Comparison of ENCODE assay signal across 36 cellular contexts in genomic region chr2:5150871-5151270, GRCh38.
DNase-seq lines count a peak whose midpoint lies in the region; ATAC-seq, FAIRE-seq and TF ChIP-seq lines count a peak whose summit lies in the region.
"Had no signal": no experiment of that assay in that cellular context is flagged by ENCODE, and none has a peak within 500 bp of the region (broad histone marks: within the 10 kb centered on the region; RNA-seq: fewer than 3 reads in every experiment).

No MANE protein-coding gene starts in this region.

- no peak for TF ChIP-seq POLR2A in HepG2 (IDR thresholded peaks at IDR 0.05; ENCODE audit: insufficient read depth in 1 of 2, low read depth in 2 of 2, low read length in 2 of 2)
- TF ChIP-seq POLR2A in right lobe of liver (IDR thresholded peaks at IDR 0.05) = no peak
- no peak for TF ChIP-seq POLR2A in A549 (IDR thresholded peaks at IDR 0.05; ENCODE audit: low read length)
- TF ChIP-seq POLR2A in IMR-90 (IDR thresholded peaks at IDR 0.05; ENCODE audit: low read depth, low read length) = no peak

- no peak overlapping the region for H3K18ac ChIP-seq in IMR-90 (ENCODE audit: low read depth, low read length)

- H4K20me1 ChIP-seq in HepG2 (ENCODE audit: insufficient read depth, low read length) (no peaks in the 10 kb centered on the region), IMR-90 (ENCODE audit: insufficient read depth, low read length) (no peaks in the 10 kb centered on the region)
- H4K20me1 ChIP-seq: BLaER1; BLaER1 treated with 17β-estradiol and CSF1 and Interleukin-3, amounts not matched to agents 10 nM and 100 nM had no signal

- H3K4me3 ChIP-seq in HepG2 (replicated peaks in 1 of 3; ENCODE audit: insufficient read depth in 1 of 3, low read depth in 2 of 3, low read length in 3 of 3) = no peak overlapping the region
- no peak overlapping the region for H3K4me3 ChIP-seq in right lobe of liver
- H3K4me3 ChIP-seq in A549 = no peak overlapping the region
- no peak overlapping the region for H3K4me3 ChIP-seq in IMR-90 (ENCODE audit: insufficient read depth, low read depth, low read length)
- H3K4me3 ChIP-seq in bronchial epithelial cell (ENCODE audit: low read depth, low read length) = no peak overlapping the region
- H3K4me3 ChIP-seq: BLaER1; BLaER1 treated with 17β-estradiol and CSF1 and Interleukin-3, amounts not matched to agents 10 nM and 100 nM had no signal

- dilution Hi-C loops in IMR-90 (cut with HindIII; ENCODE audit: low sequenced_read_pairs, unreplicated experiment) = no loop called here

- in situ Hi-C loops in HepG2 (cut with HindIII; ENCODE audit: extremely low pct_ligation_motif_present, low pct_unique_long_range_greater_than_20kb) (no loop called here), IMR-90 (cut with MboI; ENCODE audit: low sequenced_read_pairs) (no loop called here)

- peaks cover 15% of the 10 kb centered on the region for H3K36me3 Mint-ChIP-seq in natural killer cell
- H3K36me3 Mint-ChIP-seq: CD14-positive monocyte; CD8-positive, alpha-beta memory T cell; CD8-positive, alpha-beta T cell had no signal

- no peak overlapping the region for H3K23ac ChIP-seq in IMR-90 (ENCODE audit: low read depth, low read length)

- H3K79me2 ChIP-seq in HepG2 (ENCODE audit: insufficient read depth, low read length) = no peaks in the 10 kb centered on the region

- H3K27ac ChIP-seq in HepG2 (ENCODE audit: extremely low read length, insufficient read depth, low read length) (no peak overlapping the region), right lobe of liver (no peak overlapping the region), A549 (no peak overlapping the region), IMR-90 (ENCODE audit: insufficient read depth, low read length) (no peak overlapping the region)
- H3K27ac ChIP-seq: 22Rv1; BLaER1; BLaER1 treated with 17β-estradiol and CSF1 and Interleukin-3, amounts not matched to agents 10 nM and 100 nM; C4-2B had no signal

- ATAC-seq in HepG2 (no peak), right lobe of liver (no peak), A549 (no peak), IMR-90 (ENCODE audit: low read depth) (no peak), natural killer cell (no peak), HG03378 (IDR thresholded peaks at IDR 0.05; ENCODE audit: unreplicated experiment) (no peak)
- ATAC-seq: CD8-positive, alpha-beta T cell had no signal

- H2AK5ac ChIP-seq in IMR-90 (ENCODE audit: low read depth, low read length) = no peak overlapping the region

- no peak overlapping the region for H4K5ac ChIP-seq in IMR-90 (ENCODE audit: low read depth, low read length)

- no peak overlapping the region for H2BK20ac ChIP-seq in IMR-90 (ENCODE audit: low read depth, low read length)

- H3K14ac ChIP-seq in IMR-90 (replicated peaks; ENCODE audit: low read depth, low read length) = no peak overlapping the region

- H3K9ac ChIP-seq in HepG2 (ENCODE audit: insufficient read depth, low read depth, low read length) = no peak overlapping the region
- H3K9ac ChIP-seq in IMR-90 (ENCODE audit: low read depth, low read length) = no peak overlapping the region
- H3K9ac ChIP-seq: BLaER1; BLaER1 treated with 17β-estradiol and CSF1 and Interleukin-3, amounts not matched to agents 10 nM and 100 nM had no signal

- H3K27me3 Mint-ChIP-seq in natural killer cell (ENCODE audit: low read depth in 2 of 2) = no peaks in the 10 kb centered on the region
- H3K27me3 Mint-ChIP-seq: B cell; CD4-positive, alpha-beta memory T cell; CD4-positive, alpha-beta T cell; CD4-positive, CD25-positive, alpha-beta regulatory T cell; CD8-positive, alpha-beta memory T cell had no signal

- H2BK15ac ChIP-seq in IMR-90 (ENCODE audit: low read depth, low read length) = no peak overlapping the region

- no TSS peak for BruUV-seq in HepG2 (replicated peaks; lab: Mats Ljungman, UMichigan)
- BruUV-seq in IMR-90 (replicated peaks; lab: Mats Ljungman, UMichigan) = no TSS peak

- intact Hi-C loops in HepG2 (cut with micrococcal nuclease; ENCODE audit: unreplicated experiment) = no loop called here
- intact Hi-C loops in right lobe of liver (cut with DNase I) = no loop called here
- intact Hi-C loops in IMR-90 (cut with micrococcal nuclease) = no loop called here
- intact Hi-C loops in natural killer cell (cut with micrococcal nuclease) = no loop called here

- H3K9me3 ChIP-seq in HepG2 (ENCODE audit: low read length) (peaks cover 87% of the 10 kb centered on the region), right lobe of liver (no peaks in the 10 kb centered on the region), A549 (peaks cover 11% of the 10 kb centered on the region), IMR-90 (ENCODE audit: control insufficient read depth, insufficient read depth, low read length) (peaks cover 12% of the 10 kb centered on the region; the same call in 1 of the 2 replicates)
- H3K9me3 ChIP-seq: BE2C, BLaER1, Caco-2 had no signal

- no peak for TF ChIP-seq CTCF in HepG2 (CRISPR knock-in tag; IDR thresholded peaks at IDR 0.05)
- TF ChIP-seq CTCF in right lobe of liver (IDR thresholded peaks at IDR 0.05) = no peak
- TF ChIP-seq CTCF in A549 (IDR thresholded peaks at IDR 0.05) = no peak
- no peak for TF ChIP-seq CTCF in IMR-90 (conservative IDR thresholded peaks at IDR 0.05; ENCODE audit: low read depth, low read length)
- no peak for TF ChIP-seq CTCF in bronchial epithelial cell (IDR thresholded peaks at IDR 0.05; ENCODE audit: insufficient read depth, low read length, severe bottlenecking)
- no peak for TF ChIP-seq CTCF in natural killer cell (IDR thresholded peaks at IDR 0.05)

- no peak overlapping the region for H3K56ac ChIP-seq in IMR-90 (ENCODE audit: extremely low read depth, insufficient read depth, low read length)

- no peak overlapping the region for H2AFZ ChIP-seq in HepG2 (ENCODE audit: low read length)
- no peak overlapping the region for H2AFZ ChIP-seq in IMR-90 (replicated peaks; ENCODE audit: low read length, poor library complexity)

- DNase-seq in HepG2 (ENCODE audit: low spot score) (no peak), right lobe of liver (no peak), A549 (ENCODE audit: low read depth in 1 of 2, low spot score in 1 of 2) (no peak), IMR-90 (no peak), bronchial epithelial cell (ENCODE audit: low read depth) (peak; percentile 13), activated T-cell treated with anti-CD3 and anti-CD28 coated beads for 4 hours (no peak), natural killer cell (no peak)
- DNase-seq: 8988T; ACHN; AML-193; BE2C; C1 segment of cervical spinal cord; Caco-2; Calu3; CD4-positive, alpha-beta memory T cell; CD4-positive, alpha-beta T cell; CD4-positive, CD25-positive, alpha-beta regulatory T cell; CD8-positive, alpha-beta memory T cell; CD8-positive, alpha-beta T cell; COR-L47; DMS 273 treated with DMSO at 0.1 percent for 48 hours; DMS153; DMS53; DMS79; DMS79 treated with DMSO at 0.1 percent for 48 hours; DND-41; EL had no signal

- H3K4me2 ChIP-seq in HepG2 (ENCODE audit: low read depth, low read length) = no peak overlapping the region
- H3K4me2 ChIP-seq in A549 = no peak overlapping the region
- H3K4me2 ChIP-seq in IMR-90 (ENCODE audit: low read depth, low read length) = no peak overlapping the region
- H3K4me2 ChIP-seq: BLaER1; BLaER1 treated with 17β-estradiol and CSF1 and Interleukin-3, amounts not matched to agents 10 nM and 100 nM had no signal

- H3K4me3 Mint-ChIP-seq in natural killer cell = no peak overlapping the region
- H3K4me3 Mint-ChIP-seq: B cell; CD14-positive monocyte; CD4-positive, alpha-beta memory T cell; CD4-positive, alpha-beta T cell; CD4-positive, CD25-positive, alpha-beta regulatory T cell; CD8-positive, alpha-beta memory T cell; CD8-positive, alpha-beta T cell had no signal

- WGBS in HepG2 (ENCODE audit: low lambda C conversion rate) = 1% methylated on average over 5 of the region's 5 CpGs
- WGBS in right lobe of liver (ENCODE audit: insufficient coverage, low coverage, low lambda C conversion rate, missing lambda C conversion rate) = 48% methylated on average over 5 of the region's 5 CpGs
- 8% methylated on average over 5 of the region's 5 CpGs for WGBS in A549 (ENCODE audit: missing lambda C conversion rate)
- WGBS in IMR-90 (ENCODE audit: extremely low coverage in 2 of 2, insufficient read length in 1 of 2), 2 experiments = no CpG with 5 or more reads among the region's 5 CpGs

- H4K91ac ChIP-seq in IMR-90 (ENCODE audit: insufficient read depth, low read depth, low read length) = no peak overlapping the region

- no peak overlapping the region for H2BK120ac ChIP-seq in IMR-90 (ENCODE audit: low read depth, low read length)

- no peak overlapping the region for H3K27ac Mint-ChIP-seq in natural killer cell
- H3K27ac Mint-ChIP-seq: B cell; CD14-positive monocyte; CD4-positive, alpha-beta memory T cell; CD4-positive, alpha-beta T cell; CD4-positive, CD25-positive, alpha-beta regulatory T cell; CD8-positive, alpha-beta memory T cell; CD8-positive, alpha-beta T cell had no signal

- H3K4me1 Mint-ChIP-seq in natural killer cell = no peaks in the 10 kb centered on the region
- H3K4me1 Mint-ChIP-seq: B cell; CD14-positive monocyte; CD4-positive, alpha-beta memory T cell; CD4-positive, CD25-positive, alpha-beta regulatory T cell; CD8-positive, alpha-beta memory T cell had no signal

- H3K36me3 ChIP-seq in HepG2 (replicated peaks in 1 of 2; ENCODE audit: control insufficient read depth in 1 of 2, insufficient read depth in 2 of 2, low read length in 2 of 2) (no peaks in the 10 kb centered on the region), right lobe of liver (no peaks in the 10 kb centered on the region), IMR-90 (ENCODE audit: control insufficient read depth, insufficient read depth, low read length) (no peaks in the 10 kb centered on the region), bronchial epithelial cell (ENCODE audit: control insufficient read depth, insufficient read depth, low read length) (no peaks in the 10 kb centered on the region)
- H3K36me3 ChIP-seq: BE2C; BLaER1; BLaER1 treated with 17β-estradiol and CSF1 and Interleukin-3, amounts not matched to agents 10 nM and 100 nM had no signal

- H2BK5ac ChIP-seq in IMR-90 (ENCODE audit: low read depth, low read length, poor library complexity, severe bottlenecking) = no peak overlapping the region

- no peaks in the 10 kb centered on the region for H3K9me1 ChIP-seq in IMR-90 (ENCODE audit: insufficient read depth, low read length)

- no peak overlapping the region for H4K8ac ChIP-seq in IMR-90 (ENCODE audit: low read depth in 2 of 2, low read length in 2 of 2)

- POLR2A ChIA-PET in HepG2 (lab: Yijun Ruan, JAX) = no interaction called here
- POLR2A ChIA-PET in A549 (lab: Yijun Ruan, JAX) = no interaction called here
- POLR2A ChIA-PET in IMR-90 (lab: Charles Lee; ENCODE audit: unreplicated experiment) = no interaction called here

- TF ChIP-seq RAD21 in HepG2 (CRISPR knock-in tag; IDR thresholded peaks at IDR 0.05) = no peak
- no peak for TF ChIP-seq RAD21 in A549 (conservative IDR thresholded peaks at IDR 0.05 in 1 of 2, IDR thresholded peaks at IDR 0.05 in 1 of 2)
- no peak for TF ChIP-seq RAD21 in IMR-90 (IDR thresholded peaks at IDR 0.05; ENCODE audit: low read length)

- H3K9me3 Mint-ChIP-seq in natural killer cell = peaks cover 23 to 27% of the 10 kb centered on the region in 2 donors

- no peak overlapping the region for H3K4ac ChIP-seq in IMR-90 (ENCODE audit: low read depth, low read length)

- H3K27me3 ChIP-seq in HepG2 (ENCODE audit: control insufficient read depth in 1 of 2, insufficient read depth in 2 of 2, low read length in 2 of 2) (no peaks in the 10 kb centered on the region), right lobe of liver (no peaks in the 10 kb centered on the region), IMR-90 (ENCODE audit: control insufficient read depth, insufficient read depth, low read length) (no peaks in the 10 kb centered on the region), bronchial epithelial cell (ENCODE audit: control insufficient read depth, insufficient read depth, low read length) (no peaks in the 10 kb centered on the region)
- H3K27me3 ChIP-seq: BE2C; BLaER1; BLaER1 treated with 17β-estradiol and CSF1 and Interleukin-3, amounts not matched to agents 10 nM and 100 nM had no signal

- CTCF ChIA-PET in HepG2 (lab: Yijun Ruan, JAX; ENCODE audit: low intra/inter-chr PET ratio, low total read pairs) = no interaction called here
- CTCF ChIA-PET in A549 (lab: Yijun Ruan, JAX) = no interaction called here
- CTCF ChIA-PET in IMR-90 (lab: Yijun Ruan, JAX) = no interaction called here

- TF ChIP-seq EP300 in HepG2 (IDR thresholded peaks at IDR 0.05; ENCODE audit: low read depth in 2 of 2, low read length in 2 of 2) = no peak
- TF ChIP-seq EP300 in HepG2 (CRISPR knock-in tag; IDR thresholded peaks at IDR 0.05; ENCODE audit: borderline replicate concordance) = no peak
- TF ChIP-seq EP300 in A549 (IDR thresholded peaks at IDR 0.05) = no peak

- FAIRE-seq in HepG2 (lab: Jason Lieb, UNC) (no peak), A549 (lab: Jason Lieb, UNC) (no peak), bronchial epithelial cell (lab: Jason Lieb, UNC) (no peak)
- FAIRE-seq: A204.1, D721Med had no signal

- H3K4me1 ChIP-seq in HepG2 (ENCODE audit: insufficient read depth, low read length) (no peaks in the 10 kb centered on the region), right lobe of liver (no peaks in the 10 kb centered on the region), A549 (no peaks in the 10 kb centered on the region), IMR-90 (ENCODE audit: control insufficient read depth, insufficient read depth, low read length) (no peaks in the 10 kb centered on the region)
- H3K4me1 ChIP-seq: BE2C; BLaER1; BLaER1 treated with 17β-estradiol and CSF1 and Interleukin-3, amounts not matched to agents 10 nM and 100 nM; Caco-2 had no signal

- no peak overlapping the region for H2AK9ac ChIP-seq in IMR-90 (replicated peaks; ENCODE audit: low read depth, low read length, poor library complexity)

- H3K79me1 ChIP-seq in IMR-90 (ENCODE audit: low read depth in 1 of 2, low read length in 2 of 2) = no peaks in the 10 kb centered on the region

Comparison
In these comparisons a context has a peak if more than half of its experiments do, and no peak if none do; other contexts are left out.
1. Of the 38 proteins assayed by ChIP-seq in both HepG2 and A549: peak only in HepG2: none; only in A549: none; in both: MAFK; in neither: 37.